9 cellular contexts compared by ENCODE assay signal in the genomic region with DNA sequence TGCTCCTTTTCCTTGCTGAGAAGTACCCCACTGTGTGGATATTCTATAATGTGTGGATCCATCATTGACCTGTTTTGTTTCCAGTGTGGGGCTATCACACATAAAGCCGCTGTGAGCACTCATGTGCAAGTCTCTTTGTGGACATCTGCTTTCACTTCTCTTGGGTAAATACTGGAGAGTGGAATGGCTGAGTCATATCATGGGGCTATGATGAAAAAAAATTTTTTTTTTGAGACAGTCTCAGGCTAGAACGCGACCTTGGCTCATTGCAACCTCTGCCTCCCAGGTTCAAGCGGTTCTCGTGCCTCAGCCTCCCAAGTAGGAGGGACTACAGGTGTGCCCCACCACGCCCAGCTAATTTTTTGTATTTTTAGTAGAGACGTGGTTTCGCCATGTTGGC. TPM values are rescaled to one million over a fixed set of nuclear protein-coding genes. Genes with fewer than 3 reads are reported as not detected.
A peak's percentile ranks its signal among the peaks of the same experiment; 100 is the strongest.
DNase-seq lines count a peak whose midpoint lies in the region; ATAC-seq and TF ChIP-seq lines count a peak whose summit lies in the region.
"Had no signal": no experiment of that assay in that cellular context is flagged by ENCODE, and none has a peak within 500 bp of the region (broad histone marks: within the 10 kb centered on the region; RNA-seq: fewer than 3 reads in every experiment).

No MANE protein-coding gene starts in this region.

- no peak overlapping the region for H3K4me3 Mint-ChIP-seq in activated B cell treated with CpG ODN at 0.5 μM for 24 hours

- TF ChIP-seq CTCF in activated B cell treated with CpG ODN at 0.5 μM for 24 hours (IDR thresholded peaks at IDR 0.05) (no peak), left lung (IDR thresholded peaks at IDR 0.05) (no peak), esophagus squamous epithelium (IDR thresholded peaks at IDR 0.05) (no peak)

- H3K36me3 Mint-ChIP-seq in activated B cell treated with CpG ODN at 0.5 μM for 24 hours (ENCODE audit: low read depth), result no peaks in the 10 kb centered on the region

- H3K9me3 ChIP-seq in left lung (no peaks in the 10 kb centered on the region), esophagus squamous epithelium (no peaks in the 10 kb centered on the region)

- H3K4me1 ChIP-seq in left lung (no peaks in the 10 kb centered on the region), esophagus squamous epithelium (no peaks in the 10 kb centered on the region)

- WGBS in esophagus squamous epithelium, 2 donors, result 49 to 58% methylated on average over 8 of the region's 8 CpGs

- H3K27me3 ChIP-seq in left lung, result no peaks in the 10 kb centered on the region
- H3K27me3 ChIP-seq in esophagus squamous epithelium, result no peaks in the 10 kb centered on the region

- POLR2A ChIA-PET in activated B cell treated with CpG ODN at 0.5 μM for 24 hours (lab: Charles Lee), result interaction anchor here (0.7 kb wide), 1 partner anchor 727 kb away, joined by 5 read pairs; no protein-coding TSS in a partner anchor

- no peak for TF ChIP-seq POLR2A in esophagus squamous epithelium (IDR thresholded peaks at IDR 0.05)

- ATAC-seq in activated B cell treated with CpG ODN at 0.5 μM for 24 hours (ENCODE audit: low read depth), result peak; percentile 82
- ATAC-seq in left lung, result peak; percentile 79
- ATAC-seq in HG03097 (IDR thresholded peaks at IDR 0.05; ENCODE audit: low FRiP score, unreplicated experiment), result no peak
- ATAC-seq in GM21576 (IDR thresholded peaks at IDR 0.05; ENCODE audit: unreplicated experiment), result no peak

- no peak overlapping the region for H3K4me3 ChIP-seq in left lung
- no peak overlapping the region for H3K4me3 ChIP-seq in esophagus squamous epithelium

- no peak overlapping the region for H3K27ac Mint-ChIP-seq in activated B cell treated with CpG ODN at 0.5 μM for 24 hours

- H3K4me1 Mint-ChIP-seq in activated B cell treated with CpG ODN at 0.5 μM for 24 hours, result peaks cover 6% of the 10 kb centered on the region

- CTCF ChIA-PET in activated B cell treated with CpG ODN at 0.5 μM for 24 hours (lab: Charles Lee), result no interaction called here

- H3K27ac ChIP-seq in left lung, result no peak overlapping the region
- no peak overlapping the region for H3K27ac ChIP-seq in esophagus squamous epithelium

- H3K27me3 Mint-ChIP-seq in activated B cell treated with CpG ODN at 0.5 μM for 24 hours, result no peaks in the 10 kb centered on the region

- H3K36me3 ChIP-seq in left lung (no peaks in the 10 kb centered on the region), esophagus squamous epithelium (no peaks in the 10 kb centered on the region)

- DNase-seq in AG20443 (ENCODE audit: low spot score), result peak; percentile 82
- peak; percentile 65 for DNase-seq in HT1080 (ENCODE audit: low read depth)
- DNase-seq in activated B cell treated with CpG ODN at 0.5 μM for 24 hours, result no peak
- DNase-seq in left lung, result no peak
- DNase-seq in OCI-M2 (lab: John Stamatoyannopoulos, UW; ENCODE audit: unreplicated experiment), result no peak
- no peak for DNase-seq in esophagus squamous epithelium (lab: John Stamatoyannopoulos, UW)
- DNase-seq: activated effector memory CD4-positive, alpha-beta T cell treated with anti-CD3 and anti-CD28 coated beads, Interleukin-2, amount 50 U/mL, for 16 hours had no signal

- intact Hi-C loops in activated B cell treated with CpG ODN at 0.5 μM for 24 hours (cut with micrococcal nuclease), result no loop called here
- intact Hi-C loops in left lung (cut with DNase I), result no loop called here
- intact Hi-C loops in esophagus squamous epithelium (cut with DNase I), result no loop called here

- no peaks in the 10 kb centered on the region for H3K9me3 Mint-ChIP-seq in activated B cell treated with CpG ODN at 0.5 μM for 24 hours

RNA-seq across cellular contexts. Expression of a gene that starts 7.7 kb away (rescaled TPM):
- 19.2 and 20.0 TPM in 2 replicates for total RNA-seq in HT1080 (2014; rRNA removed; shearing (Covaris generic))
- polyA plus RNA-seq in HT1080 (2015; cell fraction: cytosol; rRNA removed), result 10.9 TPM in 2 replicates
- polyA plus RNA-seq in HT1080 (2015; cell fraction: nucleus; rRNA removed), result 160 and 218 TPM in 2 replicates
- total RNA-seq in activated B cell treated with CpG ODN at 0.5 μM for 24 hours (49.7 and 59.3 TPM in 2 replicates), left lung (10 to 100 TPM; 23.9 to 31.8 TPM), esophagus squamous epithelium (10 to 100 TPM; 12.5 to 95.4 (median 18.8) TPM)

RNA-seq across cellular contexts. Expression of a gene that starts 17.3 kb away (rescaled TPM):
- not detected in 2 replicates for total RNA-seq in HT1080 (2014; rRNA removed; shearing (Covaris generic))
- polyA plus RNA-seq in HT1080 (2015; cell fraction: cytosol; rRNA removed), result not detected in 2 replicates
- not detected in 2 replicates for polyA plus RNA-seq in HT1080 (2015; cell fraction: nucleus; rRNA removed)
- total RNA-seq in activated B cell treated with CpG ODN at 0.5 μM for 24 hours, result 1.4 and 1.6 TPM in 2 replicates
- total RNA-seq in left lung, result not detected
- total RNA-seq in esophagus squamous epithelium, result not detected

Comparison
In these comparisons a context has a peak if more than half of its experiments do, and no peak if none do; other contexts are left out.
1. DNase-seq: peak in AG20443 (single experiment) and HT1080 (single experiment); none in activated B cell treated with CpG ODN at 0.5 μM for 24 hours (single experiment), left lung (0 of 2), OCI-M2 (single experiment) and esophagus squamous epithelium (single experiment).
2. ATAC-seq: peak in activated B cell treated with CpG ODN at 0.5 μM for 24 hours (single experiment) and left lung (single experiment); none in HG03097 (single experiment) and GM21576 (single experiment).